ENCODE assay signal across 8 cellular contexts in genomic region chr1:155322571-155322952, GRCh38. TPM values are rescaled to one million over a fixed set of nuclear protein-coding genes. Genes with fewer than 3 reads are reported as not detected.
DNase-seq lines count a peak whose midpoint lies in the region; ATAC-seq, FAIRE-seq and TF ChIP-seq lines count a peak whose summit lies in the region.
"Had no signal": no experiment of that assay in that cellular context is flagged by ENCODE, and none has a peak within 500 bp of the region (broad histone marks: within the 10 kb centered on the region; RNA-seq: fewer than 3 reads in every experiment).

No MANE protein-coding gene starts in this region.

- WGBS in right lobe of liver (ENCODE audit: insufficient coverage, low coverage, low lambda C conversion rate, missing lambda C conversion rate): 2% methylated on average over 8 of the region's 28 CpGs
- 3% methylated on average over 28 of the region's 28 CpGs for WGBS in thymus

- no peaks in the 10 kb centered on the region for H3K9me2 ChIP-seq in MM.1S (replicated peaks; ENCODE audit: insufficient read depth, low read length)

- ATAC-seq in right lobe of liver (no peak), HG03280 (IDR thresholded peaks at IDR 0.05; ENCODE audit: unreplicated experiment) (no peak), HG02970 (IDR thresholded peaks at IDR 0.05; ENCODE audit: low FRiP score, unreplicated experiment) (no peak)

- no peaks in the 10 kb centered on the region for H3K79me2 ChIP-seq in MM.1S (ENCODE audit: low read length)

- peak overlapping the region; percentile 99 for H3K4me2 ChIP-seq in MM.1S (ENCODE audit: low read depth, low read length)

- H3K4me3 ChIP-seq in MM.1S (ENCODE audit: low read length): peak overlapping the region; percentile 93; the same call in 1 of the 2 replicates
- H3K4me3 ChIP-seq in bronchial epithelial cell (ENCODE audit: low read depth, low read length): peak overlapping the region; percentile 91
- H3K4me3 ChIP-seq in right lobe of liver: peak overlapping the region; percentile 73 to 93 (median 87)
- peak overlapping the region; percentile 71 for H3K4me3 ChIP-seq in thymus (ENCODE audit: low read length)

- H4K20me1 ChIP-seq in MM.1S (ENCODE audit: insufficient read depth, low read length): no peaks in the 10 kb centered on the region

- H3K27me3 ChIP-seq in MM.1S (replicated peaks; ENCODE audit: insufficient read depth, low read length) (no peaks in the 10 kb centered on the region), bronchial epithelial cell (ENCODE audit: control insufficient read depth, insufficient read depth, low read length) (no peaks in the 10 kb centered on the region), right lobe of liver (no peaks in the 10 kb centered on the region), thymus (ENCODE audit: control insufficient read depth, insufficient read depth) (no peaks in the 10 kb centered on the region)

- H3F3A ChIP-seq in MM.1S (ENCODE audit: insufficient read depth, low read length): peaks cover 49% of the 10 kb centered on the region

- TF ChIP-seq CTCF in MM.1S (IDR thresholded peaks at IDR 0.05; ENCODE audit: low read length): no peak
- no peak for TF ChIP-seq CTCF in bronchial epithelial cell (IDR thresholded peaks at IDR 0.05; ENCODE audit: insufficient read depth, low read length, severe bottlenecking)
- TF ChIP-seq CTCF in right lobe of liver (IDR thresholded peaks at IDR 0.05): no peak

- H3K9ac ChIP-seq in ES-I3 (ENCODE audit: low read depth, low read length): peak overlapping the region; percentile 75; the same call in 1 of the 2 replicates
- no peak overlapping the region for H3K9ac ChIP-seq in MM.1S (ENCODE audit: low read length)

- no peak for TF ChIP-seq POLR2A in right lobe of liver (IDR thresholded peaks at IDR 0.05)

- intact Hi-C loops in right lobe of liver (cut with DNase I): loop anchor here (5.0 kb wide), 1 partner anchor 45 kb away; the partner anchor contains the start of gene HCN3 (in 2 of the 2)

- H3K4me1 ChIP-seq in ES-I3 (ENCODE audit: insufficient read depth, low read length) (peaks cover 17% of the 10 kb centered on the region; the same call in 1 of the 2 replicates), MM.1S (ENCODE audit: low read length) (0 out of 2 replicates have a peak, but pooled peaks cover 7% of the 10 kb centered on the region), right lobe of liver (peaks cover 0 to 14% (median 1%) of the 10 kb centered on the region in 4 donors), thymus (ENCODE audit: control insufficient read depth, insufficient read depth, low read length) (peaks cover 8% of the 10 kb centered on the region)

- H3K36me3 ChIP-seq in ES-I3 (ENCODE audit: insufficient read depth, low read length): no peaks in the 10 kb centered on the region; the same call in 1 of the 2 replicates
- H3K36me3 ChIP-seq in MM.1S (replicated peaks; ENCODE audit: insufficient read depth, low read length): 0 out of 2 replicates have a peak, but pooled peaks cover 7% of the 10 kb centered on the region
- H3K36me3 ChIP-seq in bronchial epithelial cell (ENCODE audit: control insufficient read depth, insufficient read depth, low read length): peaks cover 3% of the 10 kb centered on the region
- H3K36me3 ChIP-seq in right lobe of liver: peaks cover 0 to 20% (median 0%) of the 10 kb centered on the region in 4 donors
- H3K36me3 ChIP-seq in thymus (ENCODE audit: control insufficient read depth, insufficient read depth): peaks cover 18% of the 10 kb centered on the region

- no peak for FAIRE-seq in bronchial epithelial cell (lab: Jason Lieb, UNC)

- H3K27ac ChIP-seq in MM.1S (ENCODE audit: low read length): no peak overlapping the region
- H3K27ac ChIP-seq in right lobe of liver: peak overlapping the region; percentile 79 to 94 (median 84)
- no peak overlapping the region for H3K27ac ChIP-seq in thymus (ENCODE audit: low read depth)

- no peaks in the 10 kb centered on the region for H3K9me3 ChIP-seq in ES-I3 (ENCODE audit: control insufficient read depth, insufficient read depth, low read length)
- no peaks in the 10 kb centered on the region for H3K9me3 ChIP-seq in MM.1S (replicated peaks; ENCODE audit: insufficient read depth, low read length)
- H3K9me3 ChIP-seq in right lobe of liver: no peaks in the 10 kb centered on the region
- H3K9me3 ChIP-seq in thymus (ENCODE audit: control insufficient read depth): no peaks in the 10 kb centered on the region

- DNase-seq in MM.1S: no peak
- no peak for DNase-seq in bronchial epithelial cell (ENCODE audit: low read depth)
- peak in 2 of 3 donors; percentile 45 to 62 for DNase-seq in right lobe of liver

- no peak overlapping the region for H2AFZ ChIP-seq in MM.1S (ENCODE audit: low read length)

RNA-seq across cellular contexts. Expression of gene RUSC1, which starts 1.9 kb away (rescaled TPM):
- total RNA-seq in bronchial epithelial cell (13.2 and 20.6 TPM in 2 replicates), right lobe of liver (10 to 100 TPM in 1 of 6 experiments, 1 to 10 TPM in 5; 4.6 to 12.7 (median 7.6) TPM)
- polyA plus RNA-seq in thymus: 18.0 TPM

RNA-seq across cellular contexts. Expression of gene FDPS, which starts 13.9 kb away (rescaled TPM):
- total RNA-seq in bronchial epithelial cell (103 and 167 TPM in 2 replicates), right lobe of liver (100 to 1,000 TPM in 4 of 6 experiments, 10 to 100 TPM in 2; 51.1 to 236 (median 171) TPM)
- 119 TPM for polyA plus RNA-seq in thymus

RNA-seq across cellular contexts. Expression of gene PKLR, which starts 21.3 kb away (rescaled TPM):
- total RNA-seq in bronchial epithelial cell (not detected in 2 replicates), right lobe of liver (10 to 100 TPM; 27.0 to 95.3 (median 36.1) TPM)
- polyA plus RNA-seq in thymus: 0.05 TPM
- total RNA-seq: subcutaneous adipose tissue had no signal

RNA-seq across cellular contexts. Expression of gene HCN3, which starts 45.3 kb away (rescaled TPM):
- 0.90 and 1.1 TPM in 2 replicates for total RNA-seq in bronchial epithelial cell
- 1 to 10 TPM in 4 of 6 experiments, under 1 TPM in 2; 0.56 to 1.6 (median 1.2) TPM for total RNA-seq in right lobe of liver
- polyA plus RNA-seq in thymus: 2.6 TPM

RNA-seq across cellular contexts. Expression of gene CLK2, which starts 49.3 kb away (rescaled TPM):
- 19.7 and 23.4 TPM in 2 replicates for total RNA-seq in bronchial epithelial cell
- total RNA-seq in right lobe of liver: 10 to 100 TPM; 10.4 to 29.2 (median 20.2) TPM
- polyA plus RNA-seq in thymus: 86.5 TPM

Comparison
In these comparisons a context has a peak if more than half of its experiments do, and no peak if none do; other contexts are left out.
1. DNase-seq: peak in right lobe of liver (2 of 3); none in MM.1S (single experiment) and bronchial epithelial cell (single experiment).
2. H3K27ac ChIP-seq: peak in right lobe of liver (3 of 3); none in MM.1S (single experiment) and thymus (single experiment).
3. RNA of gene PKLR, which starts 21.3 kb away (total RNA-seq): 27.0 to 95.3 TPM in right lobe of liver; not detected in bronchial epithelial cell; every median in the first group is over 10 times any median in the second.
4. Peak in every context shown above with its lines, with median percentiles within 50 percentile points of each other: H3K4me3 ChIP-seq.